2 cellular contexts compared by ENCODE assay signal in the genomic region with DNA sequence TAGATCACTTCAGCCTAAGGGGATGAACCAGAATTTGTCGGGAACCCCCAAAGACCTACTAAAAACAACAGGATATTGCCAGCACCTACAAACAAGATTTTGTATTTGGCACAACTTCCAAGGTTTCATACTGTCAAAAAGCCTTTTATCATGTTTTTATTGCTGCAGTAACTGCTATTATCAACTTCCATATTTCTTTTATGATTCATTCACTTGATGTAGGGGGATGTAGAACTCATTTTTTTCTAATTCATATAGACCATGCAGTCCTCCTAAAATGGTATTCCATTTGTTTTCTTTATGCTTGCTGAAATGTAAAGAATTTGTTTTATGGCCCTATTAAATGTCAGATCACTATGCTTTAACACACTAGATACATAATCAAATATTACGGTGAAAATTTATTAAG.
A peak's percentile ranks its signal among the peaks of the same experiment; 100 is the strongest.
TF ChIP-seq lines count a peak whose summit lies in the region.

No MANE protein-coding gene starts in this region.

TF ChIP-seq in A549, 52 proteins besides CTCF, POLR2A, EP300 and RAD21:
- TF ChIP-seq, protein P1, sequence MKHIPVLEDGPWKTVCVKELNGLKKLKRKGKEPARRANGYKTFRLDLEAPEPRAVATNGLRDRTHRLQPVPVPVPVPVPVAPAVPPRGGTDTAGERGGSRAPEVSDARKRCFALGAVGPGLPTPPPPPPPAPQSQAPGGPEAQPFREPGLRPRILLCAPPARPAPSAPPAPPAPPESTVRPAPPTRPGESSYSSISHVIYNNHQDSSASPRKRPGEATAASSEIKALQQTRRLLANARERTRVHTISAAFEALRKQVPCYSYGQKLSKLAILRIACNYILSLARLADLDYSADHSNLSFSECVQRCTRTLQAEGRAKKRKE (CRISPR knock-in tag; IDR thresholded peaks at IDR 0.05; ENCODE audit: low read depth) = no peak
- TF ChIP-seq, protein P2, sequence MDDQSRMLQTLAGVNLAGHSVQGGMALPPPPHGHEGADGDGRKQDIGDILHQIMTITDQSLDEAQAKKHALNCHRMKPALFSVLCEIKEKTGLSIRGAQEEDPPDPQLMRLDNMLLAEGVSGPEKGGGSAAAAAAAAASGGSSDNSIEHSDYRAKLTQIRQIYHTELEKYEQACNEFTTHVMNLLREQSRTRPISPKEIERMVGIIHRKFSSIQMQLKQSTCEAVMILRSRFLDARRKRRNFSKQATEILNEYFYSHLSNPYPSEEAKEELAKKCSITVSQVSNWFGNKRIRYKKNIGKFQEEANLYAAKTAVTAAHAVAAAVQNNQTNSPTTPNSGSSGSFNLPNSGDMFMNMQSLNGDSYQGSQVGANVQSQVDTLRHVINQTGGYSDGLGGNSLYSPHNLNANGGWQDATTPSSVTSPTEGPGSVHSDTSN (IDR thresholded peaks at IDR 0.05) = no peak
- no peak for TF ChIP-seq HEYL (CRISPR knock-in tag; IDR thresholded peaks at IDR 0.05)
- no peak for TF ChIP-seq FOXS1 (CRISPR knock-in tag; IDR thresholded peaks at IDR 0.05)
- TF ChIP-seq MAFK (IDR thresholded peaks at IDR 0.05; ENCODE audit: partially characterized antibody) = no peak
- TF ChIP-seq, protein P3, sequence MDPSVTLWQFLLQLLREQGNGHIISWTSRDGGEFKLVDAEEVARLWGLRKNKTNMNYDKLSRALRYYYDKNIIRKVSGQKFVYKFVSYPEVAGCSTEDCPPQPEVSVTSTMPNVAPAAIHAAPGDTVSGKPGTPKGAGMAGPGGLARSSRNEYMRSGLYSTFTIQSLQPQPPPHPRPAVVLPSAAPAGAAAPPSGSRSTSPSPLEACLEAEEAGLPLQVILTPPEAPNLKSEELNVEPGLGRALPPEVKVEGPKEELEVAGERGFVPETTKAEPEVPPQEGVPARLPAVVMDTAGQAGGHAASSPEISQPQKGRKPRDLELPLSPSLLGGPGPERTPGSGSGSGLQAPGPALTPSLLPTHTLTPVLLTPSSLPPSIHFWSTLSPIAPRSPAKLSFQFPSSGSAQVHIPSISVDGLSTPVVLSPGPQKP (IDR thresholded peaks at IDR 0.05; ENCODE audit: low read depth, low read length) = no peak
- TF ChIP-seq JUNB (IDR thresholded peaks at IDR 0.05) = no peak
- TF ChIP-seq JUN (IDR thresholded peaks at IDR 0.05) = no peak
- no peak for TF ChIP-seq MAZ (IDR thresholded peaks at IDR 0.05; ENCODE audit: borderline replicate concordance, low read depth, low read length)
- no peak for TF ChIP-seq POLR2AphosphoS2 (conservative IDR thresholded peaks at IDR 0.05; ENCODE audit: low read length)
- no peak for TF ChIP-seq FOSL2 (IDR thresholded peaks at IDR 0.05)
- TF ChIP-seq FOSL2 (CRISPR knock-in tag; IDR thresholded peaks at IDR 0.05) = no peak
- TF ChIP-seq, protein P4, sequence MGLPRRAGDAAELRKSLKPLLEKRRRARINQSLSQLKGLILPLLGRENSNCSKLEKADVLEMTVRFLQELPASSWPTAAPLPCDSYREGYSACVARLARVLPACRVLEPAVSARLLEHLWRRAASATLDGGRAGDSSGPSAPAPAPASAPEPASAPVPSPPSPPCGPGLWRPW (IDR thresholded peaks at IDR 0.05) = no peak
TF ChIP-seq in A549: peak in this region for 0.

TF ChIP-seq in HCT116, 20 proteins besides CTCF, POLR2A, EP300 and RAD21:
- TF ChIP-seq ELF1 (IDR thresholded peaks at IDR 0.05; ENCODE audit: borderline replicate concordance, low read depth) (no peak; the same call in 1 of the 2 replicates), EZH2phosphoT487 (IDR thresholded peaks at IDR 0.05; ENCODE audit: borderline replicate concordance) (no peak), POLR2AphosphoS5 (IDR thresholded peaks at IDR 0.05; ENCODE audit: low read depth, low read length) (peak; percentile 69), YY1 (IDR thresholded peaks at IDR 0.05; ENCODE audit: extremely low read depth, insufficient replicate concordance, low read depth, low read length) (no peak), ZFX (IDR thresholded peaks at IDR 0.05) (no peak), CEBPB (IDR thresholded peaks at IDR 0.05; ENCODE audit: low read depth) (peak; percentile 84), EZH2 (IDR thresholded peaks at IDR 0.05) (no peak), SP1 (IDR thresholded peaks at IDR 0.05; ENCODE audit: low read depth) (peak; percentile 98), ZNF274 (IDR thresholded peaks at IDR 0.05; ENCODE audit: low read depth, low read length) (no peak), FOSL1 (IDR thresholded peaks at IDR 0.05; ENCODE audit: low read depth) (peak; percentile 92), SIN3A (IDR thresholded peaks at IDR 0.05; ENCODE audit: low read depth) (peak; percentile 79), SRF (IDR thresholded peaks at IDR 0.05; ENCODE audit: low read depth) (peak; percentile 71; the same call in 1 of the 2 replicates), CBX3 (IDR thresholded peaks at IDR 0.05; ENCODE audit: low read depth) (no peak; the same call in 1 of the 2 replicates), TCF7L2 (IDR thresholded peaks at IDR 0.05; ENCODE audit: borderline replicate concordance, extremely low read depth, insufficient read depth, insufficient read length) (peak; percentile 99), JUND (IDR thresholded peaks at IDR 0.05) (peak; percentile 98), EGR1 (IDR thresholded peaks at IDR 0.05; ENCODE audit: low read depth) (0 out of 2 replicates have a peak, but pooled peaks have one; percentile 29)
- TF ChIP-seq, protein P5, sequence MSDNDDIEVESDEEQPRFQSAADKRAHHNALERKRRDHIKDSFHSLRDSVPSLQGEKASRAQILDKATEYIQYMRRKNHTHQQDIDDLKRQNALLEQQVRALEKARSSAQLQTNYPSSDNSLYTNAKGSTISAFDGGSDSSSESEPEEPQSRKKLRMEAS (IDR thresholded peaks at IDR 0.05) = peak; percentile 51; the same call in 1 of the 2 replicates
- TF ChIP-seq, protein P6, sequence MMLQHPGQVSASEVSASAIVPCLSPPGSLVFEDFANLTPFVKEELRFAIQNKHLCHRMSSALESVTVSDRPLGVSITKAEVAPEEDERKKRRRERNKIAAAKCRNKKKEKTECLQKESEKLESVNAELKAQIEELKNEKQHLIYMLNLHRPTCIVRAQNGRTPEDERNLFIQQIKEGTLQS (IDR thresholded peaks at IDR 0.05) = no peak
- TF ChIP-seq, protein P7, sequence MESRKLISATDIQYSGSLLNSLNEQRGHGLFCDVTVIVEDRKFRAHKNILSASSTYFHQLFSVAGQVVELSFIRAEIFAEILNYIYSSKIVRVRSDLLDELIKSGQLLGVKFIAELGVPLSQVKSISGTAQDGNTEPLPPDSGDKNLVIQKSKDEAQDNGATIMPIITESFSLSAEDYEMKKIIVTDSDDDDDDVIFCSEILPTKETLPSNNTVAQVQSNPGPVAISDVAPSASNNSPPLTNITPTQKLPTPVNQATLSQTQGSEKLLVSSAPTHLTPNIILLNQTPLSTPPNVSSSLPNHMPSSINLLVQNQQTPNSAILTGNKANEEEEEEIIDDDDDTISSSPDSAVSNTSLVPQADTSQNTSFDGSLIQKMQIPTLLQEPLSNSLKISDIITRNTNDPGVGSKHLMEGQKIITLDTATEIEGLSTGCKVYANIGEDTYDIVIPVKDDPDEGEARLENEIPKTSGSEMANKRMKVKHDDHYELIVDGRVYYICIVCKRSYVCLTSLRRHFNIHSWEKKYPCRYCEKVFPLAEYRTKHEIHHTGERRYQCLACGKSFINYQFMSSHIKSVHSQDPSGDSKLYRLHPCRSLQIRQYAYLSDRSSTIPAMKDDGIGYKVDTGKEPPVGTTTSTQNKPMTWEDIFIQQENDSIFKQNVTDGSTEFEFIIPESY (IDR thresholded peaks at IDR 0.05; ENCODE audit: extremely low read depth, insufficient replicate concordance, low read length) = peak; percentile 65
- TF ChIP-seq, protein P8, sequence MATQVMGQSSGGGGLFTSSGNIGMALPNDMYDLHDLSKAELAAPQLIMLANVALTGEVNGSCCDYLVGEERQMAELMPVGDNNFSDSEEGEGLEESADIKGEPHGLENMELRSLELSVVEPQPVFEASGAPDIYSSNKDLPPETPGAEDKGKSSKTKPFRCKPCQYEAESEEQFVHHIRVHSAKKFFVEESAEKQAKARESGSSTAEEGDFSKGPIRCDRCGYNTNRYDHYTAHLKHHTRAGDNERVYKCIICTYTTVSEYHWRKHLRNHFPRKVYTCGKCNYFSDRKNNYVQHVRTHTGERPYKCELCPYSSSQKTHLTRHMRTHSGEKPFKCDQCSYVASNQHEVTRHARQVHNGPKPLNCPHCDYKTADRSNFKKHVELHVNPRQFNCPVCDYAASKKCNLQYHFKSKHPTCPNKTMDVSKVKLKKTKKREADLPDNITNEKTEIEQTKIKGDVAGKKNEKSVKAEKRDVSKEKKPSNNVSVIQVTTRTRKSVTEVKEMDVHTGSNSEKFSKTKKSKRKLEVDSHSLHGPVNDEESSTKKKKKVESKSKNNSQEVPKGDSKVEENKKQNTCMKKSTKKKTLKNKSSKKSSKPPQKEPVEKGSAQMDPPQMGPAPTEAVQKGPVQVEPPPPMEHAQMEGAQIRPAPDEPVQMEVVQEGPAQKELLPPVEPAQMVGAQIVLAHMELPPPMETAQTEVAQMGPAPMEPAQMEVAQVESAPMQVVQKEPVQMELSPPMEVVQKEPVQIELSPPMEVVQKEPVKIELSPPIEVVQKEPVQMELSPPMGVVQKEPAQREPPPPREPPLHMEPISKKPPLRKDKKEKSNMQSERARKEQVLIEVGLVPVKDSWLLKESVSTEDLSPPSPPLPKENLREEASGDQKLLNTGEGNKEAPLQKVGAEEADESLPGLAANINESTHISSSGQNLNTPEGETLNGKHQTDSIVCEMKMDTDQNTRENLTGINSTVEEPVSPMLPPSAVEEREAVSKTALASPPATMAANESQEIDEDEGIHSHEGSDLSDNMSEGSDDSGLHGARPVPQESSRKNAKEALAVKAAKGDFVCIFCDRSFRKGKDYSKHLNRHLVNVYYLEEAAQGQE (IDR thresholded peaks at IDR 0.05; ENCODE audit: low read depth) = no peak
TF ChIP-seq in HCT116: peak in this region for 11.
